In genomic region chr10:34538291-34538829, GRCh38 we compare ENCODE assay signal across 8 cellular contexts.
DNase-seq lines count a peak whose midpoint lies in the region; ATAC-seq and TF ChIP-seq lines count a peak whose summit lies in the region.

No MANE protein-coding gene starts in this region.

- H4K20me1 ChIP-seq in OCI-LY7 (ENCODE audit: insufficient read depth, low read length) (no peaks in the 10 kb centered on the region), PC-3 (ENCODE audit: low read length) (no peaks in the 10 kb centered on the region)

- H3K9me3 ChIP-seq in OCI-LY7 (ENCODE audit: low read length), result no peaks in the 10 kb centered on the region
- no peaks in the 10 kb centered on the region for H3K9me3 ChIP-seq in PC-3 (ENCODE audit: low read length)

- peak; percentile 6 for DNase-seq in HCEC 1CT
- DNase-seq in OCI-LY7 (ENCODE audit: low spot score), result peak; percentile 8
- no peak for DNase-seq in MV-4-11 (lab: John Stamatoyannopoulos, UW)
- DNase-seq in T-helper 1 cell, result no peak
- DNase-seq in GF-D8 (lab: John Stamatoyannopoulos, UW), result no peak
- no peak for DNase-seq in PC-3

- TF ChIP-seq CTCF in OCI-LY7 (conservative IDR thresholded peaks at IDR 0.05; ENCODE audit: low read length) (no peak), nephron (IDR thresholded peaks at IDR 0.05; ENCODE audit: unreplicated experiment in 3 of 3) (no peak), PC-3 (conservative IDR thresholded peaks at IDR 0.05; ENCODE audit: low read depth, low read length) (no peak)

- H3K27me3 ChIP-seq in PC-3 (ENCODE audit: low read length), result no peaks in the 10 kb centered on the region

- no peaks in the 10 kb centered on the region for H3K27me3 Mint-ChIP-seq in nephron (ENCODE audit: low read depth)

- H3K9me3 Mint-ChIP-seq in nephron, result peaks cover 2% of the 10 kb centered on the region

- H3F3A ChIP-seq in PC-3 (ENCODE audit: low read length, unreplicated experiment), result no peaks in the 10 kb centered on the region

- intact Hi-C loops in OCI-LY7 (cut with micrococcal nuclease; ENCODE audit: unreplicated experiment), result no loop called here
- intact Hi-C loops in PC-3 (cut with micrococcal nuclease), result no loop called here

- H3K4me2 ChIP-seq in OCI-LY7 (ENCODE audit: low read length) (peak overlapping the region; percentile 15; the same call in 1 of the 2 replicates), PC-3 (ENCODE audit: low read length) (no peak overlapping the region)

- H3K36me3 ChIP-seq in OCI-LY7 (ENCODE audit: insufficient read depth, low read length), result no peaks in the 10 kb centered on the region
- no peaks in the 10 kb centered on the region for H3K36me3 ChIP-seq in PC-3 (ENCODE audit: low read depth, low read length)

- no peak overlapping the region for H3K27ac ChIP-seq in OCI-LY7 (ENCODE audit: low read depth, low read length, poor library complexity, severe bottlenecking)
- H3K27ac ChIP-seq in PC-3 (ENCODE audit: low read length), result no peak overlapping the region

- H3K4me3 Mint-ChIP-seq in nephron, result no peak overlapping the region

- H2AFZ ChIP-seq in OCI-LY7 (ENCODE audit: low read length) (peak overlapping the region; percentile 32; the same call in 1 of the 2 replicates), PC-3 (ENCODE audit: low read length) (no peak overlapping the region)

- CTCF ChIA-PET in OCI-LY7 (lab: Charles Lee; ENCODE audit: unreplicated experiment) (no interaction called here), PC-3 (lab: Charles Lee) (no interaction called here)

- H3K36me3 Mint-ChIP-seq in nephron (ENCODE audit: low read depth), result peaks cover 16% of the 10 kb centered on the region

- no peaks in the 10 kb centered on the region for H3K9me2 ChIP-seq in OCI-LY7 (ENCODE audit: insufficient read depth, low read length)
- no peaks in the 10 kb centered on the region for H3K9me2 ChIP-seq in PC-3 (replicated peaks; ENCODE audit: low read length)

- H3K27ac Mint-ChIP-seq in nephron, result peak overlapping the region; percentile 31 to 84 (median 43)

- H3K9ac ChIP-seq in PC-3 (ENCODE audit: low read length), result no peak overlapping the region

- H3K4me1 Mint-ChIP-seq in nephron, result peaks cover 16% of the 10 kb centered on the region

- H3K4me3 ChIP-seq in OCI-LY7 (ENCODE audit: low read depth, low read length, poor library complexity, severe bottlenecking) (no peak overlapping the region), PC-3 (ENCODE audit: low read length) (no peak overlapping the region)

- BruUV-seq in OCI-LY7 (replicated peaks; lab: Mats Ljungman, UMichigan) (no TSS peak), PC-3 (replicated peaks; lab: Mats Ljungman, UMichigan) (no TSS peak)

- POLR2A ChIA-PET in OCI-LY7 (lab: Charles Lee) (no interaction called here), PC-3 (lab: Charles Lee; ENCODE audit: unreplicated experiment) (interaction anchor here (0.6 kb wide), 1 partner anchor 1248 kb away, joined by 17 read pairs; no protein-coding TSS in a partner anchor)

- H3K79me2 ChIP-seq in OCI-LY7 (ENCODE audit: insufficient read depth, low read depth, low read length) (no peaks in the 10 kb centered on the region), PC-3 (ENCODE audit: low read length) (0 out of 2 replicates have a peak, but pooled peaks cover 9% of the 10 kb centered on the region)

- H3K4me1 ChIP-seq in OCI-LY7 (ENCODE audit: insufficient read depth, low read length, poor library complexity, severe bottlenecking), result no peaks in the 10 kb centered on the region
- H3K4me1 ChIP-seq in PC-3 (ENCODE audit: insufficient read depth, low read length), result no peaks in the 10 kb centered on the region

- ATAC-seq in GM18867 (IDR thresholded peaks at IDR 0.05; ENCODE audit: unreplicated experiment) (peak; percentile 44), PC-3 (no peak)

Comparison
In these comparisons a context has a peak if more than half of its experiments do, and no peak if none do; other contexts are left out.
1. DNase-seq: peak in HCEC 1CT (single experiment) and OCI-LY7 (single experiment); none in MV-4-11 (single experiment), T-helper 1 cell (0 of 5), GF-D8 (single experiment) and PC-3 (single experiment).